In genomic region chr6:111558690-111559192, GRCh38 we compare ENCODE assay signal across 10 cellular contexts. TPM values are rescaled to one million over a fixed set of nuclear protein-coding genes. Genes with fewer than 3 reads are reported as not detected.
DNase-seq lines count a peak whose midpoint lies in the region; ATAC-seq and TF ChIP-seq lines count a peak whose summit lies in the region.
"Had no signal": no experiment of that assay in that cellular context is flagged by ENCODE, and none has a peak within 500 bp of the region (broad histone marks: within the 10 kb centered on the region; RNA-seq: fewer than 3 reads in every experiment).

No MANE protein-coding gene starts in this region.

- H3K36me3 ChIP-seq in right atrium auricular region (peaks cover 17% of the 10 kb centered on the region), breast epithelium (no peaks in the 10 kb centered on the region)

- H3K4me1 ChIP-seq in right atrium auricular region (peaks cover 0 to 40% of the 10 kb centered on the region in 2 donors), breast epithelium (peaks cover 3 to 14% of the 10 kb centered on the region in 2 donors)

- H3K4me1 Mint-ChIP-seq in nephron progenitor cell, result peaks cover 58% of the 10 kb centered on the region

- H3K27ac Mint-ChIP-seq in nephron progenitor cell, result peak overlapping the region; percentile 74

- H3K4me3 ChIP-seq in right atrium auricular region, result no peak overlapping the region
- no peak overlapping the region for H3K4me3 ChIP-seq in breast epithelium
- H3K4me3 ChIP-seq: lung had no signal

- no peak overlapping the region for H3K4me3 Mint-ChIP-seq in nephron progenitor cell

- no peak for DNase-seq in right atrium auricular region (ENCODE audit: low spot score)
- DNase-seq in Right ventricle myocardium superior, result no peak
- DNase-seq in breast epithelium (ENCODE audit: low spot score in 2 of 2), result no peak
- DNase-seq in nephron progenitor cell, result no peak
- DNase-seq in dedifferentiated amniotic fluid mesenchymal stem cell (ENCODE audit: extremely low spot score), result no peak
- DNase-seq in kidney glomerular epithelial cell (lab: John Stamatoyannopoulos, UW), result no peak
- no peak for DNase-seq in OCI-M2 (lab: John Stamatoyannopoulos, UW; ENCODE audit: unreplicated experiment)
- DNase-seq: activated naive CD4-positive, alpha-beta T cell had no signal

- TF ChIP-seq POLR2A in breast epithelium (IDR thresholded peaks at IDR 0.05), result no peak

- peak overlapping the region; percentile 46 to 71 for H3K27ac ChIP-seq in right atrium auricular region
- H3K27ac ChIP-seq in breast epithelium, result peak overlapping the region; percentile 58 to 89

- TF ChIP-seq CTCF in right atrium auricular region (IDR thresholded peaks at IDR 0.05) (no peak), breast epithelium (IDR thresholded peaks at IDR 0.05) (no peak), nephron progenitor cell (IDR thresholded peaks at IDR 0.05) (no peak)

- no peaks in the 10 kb centered on the region for H3K27me3 ChIP-seq in right atrium auricular region
- H3K27me3 ChIP-seq in breast epithelium, result no peaks in the 10 kb centered on the region

- H3K27me3 Mint-ChIP-seq in nephron progenitor cell (ENCODE audit: low read depth, poor library complexity), result no peaks in the 10 kb centered on the region

- ATAC-seq in Right ventricle myocardium superior (ENCODE audit: poor library complexity), result no peak
- ATAC-seq in activated CD4-positive, CD25-positive, alpha-beta regulatory T cell treated with anti-CD3 and anti-CD28 coated beads, Interleukin-2, amount 50 U/mL, for 24 hours, result no peak

- peaks cover 15% of the 10 kb centered on the region for H3K36me3 Mint-ChIP-seq in nephron progenitor cell (ENCODE audit: low read depth)

- intact Hi-C loops in Right ventricle myocardium superior (cut with DNase I) (no loop called here), breast epithelium (cut with DNase I; ENCODE audit: low total_unique reads) (no loop called here)

- H3K9me3 ChIP-seq in right atrium auricular region, result no peaks in the 10 kb centered on the region
- H3K9me3 ChIP-seq in breast epithelium, result no peaks in the 10 kb centered on the region

- H3K9me3 Mint-ChIP-seq in nephron progenitor cell, result no peaks in the 10 kb centered on the region

RNA-seq across cellular contexts. Expression of gene TRAF3IP2, which starts 46.9 kb away (rescaled TPM):
- total RNA-seq in right atrium auricular region (10 to 100 TPM; 12.1 to 25.2 TPM), Right ventricle myocardium superior (10.0 TPM), breast epithelium (10 to 100 TPM; 28.2 to 42.9 (median 41.6) TPM)
